Comparison of ENCODE assay signal across 31 cellular contexts in the genomic region with DNA sequence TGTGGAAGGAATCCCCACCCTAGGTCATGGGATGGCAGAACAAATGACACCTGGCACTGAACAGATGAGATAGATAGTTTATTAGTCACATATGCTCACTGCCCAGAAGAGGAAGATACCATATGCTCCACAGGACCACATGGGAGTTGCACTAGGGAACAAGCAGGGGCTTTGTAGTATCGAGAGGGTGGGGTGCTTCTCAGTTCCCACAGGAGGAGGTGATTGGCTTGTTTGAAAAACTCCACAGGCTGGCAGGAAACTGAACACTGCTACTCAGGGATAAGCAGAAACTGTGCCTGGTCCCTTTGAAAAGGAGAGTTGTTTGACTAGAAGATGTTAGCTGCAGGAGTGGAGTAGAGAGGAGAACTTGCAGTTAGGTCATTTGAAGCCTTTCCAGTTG. TPM values are rescaled to one million over a fixed set of nuclear protein-coding genes. Genes with fewer than 3 reads are reported as not detected.
"Had no signal": no experiment of that assay in that cellular context is flagged by ENCODE, and none has a peak within 500 bp of the region (broad histone marks: within the 10 kb centered on the region; RNA-seq: fewer than 3 reads in every experiment).

No MANE protein-coding gene starts in this region.

- H3K27ac ChIP-seq: heart right ventricle, left ventricle myocardium inferior, right atrium auricular region, stomach, thyroid gland, upper lobe of left lung, vagina had no signal

- H3K4me2 ChIP-seq: smooth muscle cell had no signal

- ATAC-seq: activated naive CD4-positive, alpha-beta T cell treated with anti-CD3 and anti-CD28 coated beads, Interleukin-2, amount 50 U/mL, for 72 hours; esophagus mucosa; heart right ventricle; stimulated activated naive B cell treated with anti-CD40 and anti-IgM and Interleukin-4, amounts not matched to agents 10 μg/mL and 1 μg/mL and 100 μg/mL, for 72 hours had no signal

- H3K36me3 ChIP-seq: heart right ventricle, left ventricle myocardium inferior, right atrium auricular region, stomach, thyroid gland, upper lobe of left lung, vagina had no signal

- DNase-seq: activated CD4-positive, alpha-beta memory T cell treated with anti-CD3 and anti-CD28 coated beads for 36 hours; activated CD4-positive, alpha-beta T cell treated with anti-CD3 and anti-CD28 coated beads, Interleukin-2, amount 10 ng/mL, durations not matched to agents 24 days and 14 days; activated CD4-positive, CD25-positive, alpha-beta regulatory T cell treated with anti-CD3 and anti-CD28 coated beads, Interleukin-2, amount 50 U/mL, for 72 hours; activated CD8-positive, alpha-beta memory T cell treated with anti-CD3 and anti-CD28 coated beads, Interleukin-2, amount 50 U/mL, for 4 hours; activated T-cell treated with anti-CD3 and anti-CD28 coated beads, Interleukin-2, amount 50 U/mL, for 1 hour; anterior cingulate cortex; endodermal cell; foreskin fibroblast; heart right ventricle; left ventricle myocardium inferior; mesendoderm; natural killer cell; stimulated activated CD4-positive, alpha-beta T cell treated with anti-CD3 and anti-CD28 coated beads, Interleukin-1b, Interleukin-23, amount 100 ng/mL, for 48 hours; stimulated activated CD4-positive, alpha-beta T cell treated with anti-CD3 and anti-CD28 coated beads, Interleukin-4, amount 100 ng/mL, for 4 hours; stimulated activated CD8-positive, alpha-beta memory T cell treated with anti-CD3 and anti-CD28 coated beads, Interleukin-4, amount 100 ng/mL, for 48 hours; stimulated activated naive B cell treated with anti-CD40 and anti-IgM and Interleukin-4, amounts not matched to agents 10 μg/mL and 1 μg/mL and 100 μg/mL, for 72 hours; stomach; thyroid gland; upper lobe of left lung had no signal

- H3K9me3 ChIP-seq: heart right ventricle, left ventricle myocardium inferior, right atrium auricular region, stomach, thyroid gland, upper lobe of left lung, vagina had no signal

- H3K36me3 Mint-ChIP-seq: activated CD4-positive, alpha-beta memory T cell treated with anti-CD3 and anti-CD28 coated beads for 36 hours; activated naive CD4-positive, alpha-beta T cell treated with anti-CD3 and anti-CD28 coated beads, Interleukin-2, amount 50 U/mL, for 72 hours; natural killer cell; stimulated activated naive B cell treated with anti-CD40 and anti-IgM and Interleukin-4, amounts not matched to agents 10 μg/mL and 1 μg/mL and 100 μg/mL, for 72 hours had no signal

- H3K4me1 Mint-ChIP-seq: central memory CD8-positive, alpha-beta T cell; endodermal cell; natural killer cell; stimulated activated naive B cell treated with anti-CD40 and anti-IgM and Interleukin-4, amounts not matched to agents 10 μg/mL and 1 μg/mL and 100 μg/mL, for 72 hours had no signal

- H3K9me3 Mint-ChIP-seq: activated CD4-positive, alpha-beta memory T cell treated with anti-CD3 and anti-CD28 coated beads for 36 hours; activated CD4-positive, alpha-beta T cell treated with anti-CD3 and anti-CD28 coated beads, Interleukin-2, amount 10 ng/mL, durations not matched to agents 24 days and 14 days; activated naive CD4-positive, alpha-beta T cell treated with anti-CD3 and anti-CD28 coated beads, Interleukin-2, amount 50 U/mL, for 72 hours; central memory CD8-positive, alpha-beta T cell; dendritic cell treated with granulocyte-macrophage colony-stimulating factor and Interleukin-4, amounts not matched to agents 40 ng/mL and 50 ng/mL, for 4 days; endodermal cell; natural killer cell had no signal

- H3K27me3 ChIP-seq: right atrium auricular region, stomach, thyroid gland, upper lobe of left lung, vagina had no signal

- H3K4me1 ChIP-seq: heart right ventricle, left ventricle myocardium inferior, right atrium auricular region, stomach, thyroid gland, vagina had no signal

- H3K4me3 Mint-ChIP-seq: activated CD4-positive, alpha-beta memory T cell treated with anti-CD3 and anti-CD28 coated beads for 36 hours; activated CD4-positive, alpha-beta T cell treated with anti-CD3 and anti-CD28 coated beads, Interleukin-2, amount 10 ng/mL, durations not matched to agents 24 days and 14 days; central memory CD8-positive, alpha-beta T cell; dendritic cell treated with granulocyte-macrophage colony-stimulating factor and Interleukin-4, amounts not matched to agents 40 ng/mL and 50 ng/mL, for 4 days; endodermal cell; natural killer cell; stimulated activated naive B cell treated with anti-CD40 and anti-IgM and Interleukin-4, amounts not matched to agents 10 μg/mL and 1 μg/mL and 100 μg/mL, for 72 hours had no signal

- H3K4me3 ChIP-seq: heart right ventricle, left ventricle myocardium inferior, lung, right atrium auricular region, smooth muscle cell, stomach, thyroid gland, upper lobe of left lung, vagina had no signal

RNA-seq across cellular contexts. Expression of a gene that starts 31.9 kb away (rescaled TPM):
- total RNA-seq: activated CD4-positive, alpha-beta T cell treated with anti-CD3 and anti-CD28 coated beads, Interleukin-2, amount 10 ng/mL, durations not matched to agents 24 days and 14 days; activated CD8-positive, alpha-beta memory T cell treated with anti-CD3 and anti-CD28 coated beads for 36 hours; bronchial epithelial cell; mononuclear cell; natural killer cell; pulmonary artery endothelial cell; smooth muscle cell; vagina had no signal
